Comparison of ENCODE assay signal across 1 cellular context in the genomic region with DNA sequence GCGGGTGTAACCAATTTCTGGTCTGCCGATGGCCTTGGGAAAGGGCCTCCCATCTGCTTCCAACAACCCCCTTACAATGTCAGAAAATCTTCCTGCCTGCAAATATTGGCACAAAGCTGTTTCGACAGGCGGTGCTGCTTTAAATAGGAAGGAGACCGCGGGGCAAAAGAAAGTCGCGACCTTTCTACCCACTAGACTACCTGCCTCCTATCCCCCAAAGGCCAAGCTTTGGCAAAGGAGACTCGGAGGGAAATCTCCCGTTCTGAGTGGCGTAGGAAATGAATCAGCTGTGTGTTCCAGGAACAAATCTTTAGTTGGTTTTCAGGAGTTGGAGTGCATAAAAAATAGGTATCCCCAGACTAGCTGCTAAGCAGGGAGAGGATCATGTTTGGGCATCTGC.
A peak's percentile ranks its signal among the peaks of the same experiment; 100 is the strongest.
TF ChIP-seq lines count a peak whose summit lies in the region.

No MANE protein-coding gene starts in this region.

TF ChIP-seq in GM23338, 12 proteins besides CTCF, POLR2A, EP300 and RAD21:
- TF ChIP-seq JUNB (IDR thresholded peaks at IDR 0.05; ENCODE audit: unreplicated experiment) (no peak), STAT1 (IDR thresholded peaks at IDR 0.05; ENCODE audit: unreplicated experiment) (no peak), CREB1 (CRISPR knock-in tag; IDR thresholded peaks at IDR 0.05; ENCODE audit: low read depth) (no peak), ZNF331 (CRISPR knock-in tag; IDR thresholded peaks at IDR 0.05; ENCODE audit: low read depth) (no peak), EZH2 (IDR thresholded peaks at IDR 0.05; ENCODE audit: low read depth, unreplicated experiment) (peak; percentile 91)
- TF ChIP-seq, protein P1, sequence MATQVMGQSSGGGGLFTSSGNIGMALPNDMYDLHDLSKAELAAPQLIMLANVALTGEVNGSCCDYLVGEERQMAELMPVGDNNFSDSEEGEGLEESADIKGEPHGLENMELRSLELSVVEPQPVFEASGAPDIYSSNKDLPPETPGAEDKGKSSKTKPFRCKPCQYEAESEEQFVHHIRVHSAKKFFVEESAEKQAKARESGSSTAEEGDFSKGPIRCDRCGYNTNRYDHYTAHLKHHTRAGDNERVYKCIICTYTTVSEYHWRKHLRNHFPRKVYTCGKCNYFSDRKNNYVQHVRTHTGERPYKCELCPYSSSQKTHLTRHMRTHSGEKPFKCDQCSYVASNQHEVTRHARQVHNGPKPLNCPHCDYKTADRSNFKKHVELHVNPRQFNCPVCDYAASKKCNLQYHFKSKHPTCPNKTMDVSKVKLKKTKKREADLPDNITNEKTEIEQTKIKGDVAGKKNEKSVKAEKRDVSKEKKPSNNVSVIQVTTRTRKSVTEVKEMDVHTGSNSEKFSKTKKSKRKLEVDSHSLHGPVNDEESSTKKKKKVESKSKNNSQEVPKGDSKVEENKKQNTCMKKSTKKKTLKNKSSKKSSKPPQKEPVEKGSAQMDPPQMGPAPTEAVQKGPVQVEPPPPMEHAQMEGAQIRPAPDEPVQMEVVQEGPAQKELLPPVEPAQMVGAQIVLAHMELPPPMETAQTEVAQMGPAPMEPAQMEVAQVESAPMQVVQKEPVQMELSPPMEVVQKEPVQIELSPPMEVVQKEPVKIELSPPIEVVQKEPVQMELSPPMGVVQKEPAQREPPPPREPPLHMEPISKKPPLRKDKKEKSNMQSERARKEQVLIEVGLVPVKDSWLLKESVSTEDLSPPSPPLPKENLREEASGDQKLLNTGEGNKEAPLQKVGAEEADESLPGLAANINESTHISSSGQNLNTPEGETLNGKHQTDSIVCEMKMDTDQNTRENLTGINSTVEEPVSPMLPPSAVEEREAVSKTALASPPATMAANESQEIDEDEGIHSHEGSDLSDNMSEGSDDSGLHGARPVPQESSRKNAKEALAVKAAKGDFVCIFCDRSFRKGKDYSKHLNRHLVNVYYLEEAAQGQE (IDR thresholded peaks at IDR 0.05; ENCODE audit: unreplicated experiment) = no peak
- TF ChIP-seq, protein P2, sequence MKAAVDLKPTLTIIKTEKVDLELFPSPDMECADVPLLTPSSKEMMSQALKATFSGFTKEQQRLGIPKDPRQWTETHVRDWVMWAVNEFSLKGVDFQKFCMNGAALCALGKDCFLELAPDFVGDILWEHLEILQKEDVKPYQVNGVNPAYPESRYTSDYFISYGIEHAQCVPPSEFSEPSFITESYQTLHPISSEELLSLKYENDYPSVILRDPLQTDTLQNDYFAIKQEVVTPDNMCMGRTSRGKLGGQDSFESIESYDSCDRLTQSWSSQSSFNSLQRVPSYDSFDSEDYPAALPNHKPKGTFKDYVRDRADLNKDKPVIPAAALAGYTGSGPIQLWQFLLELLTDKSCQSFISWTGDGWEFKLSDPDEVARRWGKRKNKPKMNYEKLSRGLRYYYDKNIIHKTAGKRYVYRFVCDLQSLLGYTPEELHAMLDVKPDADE (IDR thresholded peaks at IDR 0.05) = no peak
